9 cellular contexts compared by ENCODE assay signal in genomic region chrX:47618923-47619485, GRCh38. TPM values are rescaled to one million over a fixed set of nuclear protein-coding genes. Genes with fewer than 3 reads are reported as not detected.
A peak's percentile ranks its signal among the peaks of the same experiment; 100 is the strongest.
DNase-seq lines count a peak whose midpoint lies in the region; ATAC-seq and TF ChIP-seq lines count a peak whose summit lies in the region.
"Had no signal": no experiment of that assay in that cellular context is flagged by ENCODE, and none has a peak within 500 bp of the region (broad histone marks: within the 10 kb centered on the region; RNA-seq: fewer than 3 reads in every experiment).

No MANE protein-coding gene starts in this region.

- H3K27ac Mint-ChIP-seq in dendritic cell treated with granulocyte-macrophage colony-stimulating factor and Interleukin-4, amounts not matched to agents 40 ng/mL and 50 ng/mL, for 4 days: no peak overlapping the region

- no CpG with 5 or more reads among the region's 32 CpGs for WGBS in neuronal stem cell (ENCODE audit: extremely low coverage in 2 of 2, insufficient read length in 2 of 2, insufficient replicate concordance in 1 of 2), 2 donors

- H3K18ac ChIP-seq in neuronal stem cell (ENCODE audit: low read length): no peak overlapping the region

- no peak overlapping the region for H4K91ac ChIP-seq in neuronal stem cell (ENCODE audit: low read depth, low read length, poor library complexity)

- H2BK12ac ChIP-seq in neuronal stem cell (ENCODE audit: low read length): no peak overlapping the region

- no peak overlapping the region for H4K8ac ChIP-seq in neuronal stem cell (ENCODE audit: low read depth, low read length)

- no peaks in the 10 kb centered on the region for H3K36me3 Mint-ChIP-seq in dendritic cell treated with granulocyte-macrophage colony-stimulating factor and Interleukin-4, amounts not matched to agents 40 ng/mL and 50 ng/mL, for 4 days (ENCODE audit: low read depth)

- H3K4me1 Mint-ChIP-seq in dendritic cell treated with granulocyte-macrophage colony-stimulating factor and Interleukin-4, amounts not matched to agents 40 ng/mL and 50 ng/mL, for 4 days (ENCODE audit: low read depth): peaks cover 22% of the 10 kb centered on the region

- DNase-seq in GM06990 (ENCODE audit: extremely low read depth, insufficient read length): no peak
- no peak for DNase-seq in NT2/D1 (ENCODE audit: low read depth, low spot score)
- DNase-seq in neuronal stem cell (ENCODE audit: low spot score): no peak
- DNase-seq in NCI-H1930 (lab: John Stamatoyannopoulos, UW): no peak
- DNase-seq in NCI-H345 (lab: John Stamatoyannopoulos, UW): no peak

- H3K27me3 ChIP-seq in GM06990 (replicated peaks; ENCODE audit: control insufficient read depth, insufficient read depth, low read length): no peaks in the 10 kb centered on the region
- H3K27me3 ChIP-seq in NT2/D1 (ENCODE audit: insufficient read depth, insufficient read length): peaks cover 48% of the 10 kb centered on the region
- H3K27me3 ChIP-seq in neuronal stem cell (ENCODE audit: control insufficient read depth in 3 of 3, insufficient read depth in 3 of 3, low read depth in 1 of 3, low read length in 3 of 3): peaks cover 0 to 2% (median 0%) of the 10 kb centered on the region in 3 experiments

- peak overlapping the region; percentile 85 for H2AFZ ChIP-seq in neuronal stem cell (ENCODE audit: low read length)

- H3K4me3 ChIP-seq in GM06990 (replicated peaks; ENCODE audit: low read depth, low read length) (peak overlapping the region; percentile 56), NT2/D1 (ENCODE audit: insufficient read length, low read depth) (peak overlapping the region; percentile 44), neuronal stem cell (ENCODE audit: low read length in 2 of 2) (peak overlapping the region in 1 of 2 donors; percentile 44)

- intact Hi-C loops in dendritic cell treated with granulocyte-macrophage colony-stimulating factor and Interleukin-4, amounts not matched to agents 40 ng/mL and 50 ng/mL, for 4 days (cut with micrococcal nuclease): no loop called here

- no peaks in the 10 kb centered on the region for H3K79me1 ChIP-seq in neuronal stem cell (ENCODE audit: low read depth, low read length)

- H3K27me3 Mint-ChIP-seq in dendritic cell treated with granulocyte-macrophage colony-stimulating factor and Interleukin-4, amounts not matched to agents 40 ng/mL and 50 ng/mL, for 4 days: peaks cover 35% of the 10 kb centered on the region

- H3K9me3 ChIP-seq in NT2/D1 (ENCODE audit: insufficient read depth, low read length) (no peaks in the 10 kb centered on the region), neuronal stem cell (replicated peaks in 1 of 2; ENCODE audit: control insufficient read depth in 2 of 2, insufficient read depth in 1 of 2, low read depth in 1 of 2, low read length in 2 of 2) (no peaks in the 10 kb centered on the region)

- H3K36me3 ChIP-seq in GM06990 (ENCODE audit: control insufficient read depth, insufficient read depth, low read length): no peaks in the 10 kb centered on the region
- no peaks in the 10 kb centered on the region for H3K36me3 ChIP-seq in NT2/D1 (ENCODE audit: insufficient read depth, insufficient read length, low read length)
- no peaks in the 10 kb centered on the region for H3K36me3 ChIP-seq in neuronal stem cell (replicated peaks in 1 of 2; ENCODE audit: control insufficient read depth in 2 of 2, insufficient read depth in 2 of 2, low read length in 2 of 2)

- no peak for TF ChIP-seq CTCF in GM06990 (IDR thresholded peaks at IDR 0.05; ENCODE audit: insufficient read depth, low read length, poor library complexity, severe bottlenecking)

- H2BK120ac ChIP-seq in neuronal stem cell (ENCODE audit: low read depth, low read length): no peak overlapping the region

- no peak overlapping the region for H2BK15ac ChIP-seq in neuronal stem cell (ENCODE audit: low read length)

- no peak overlapping the region for H3K27ac ChIP-seq in neuronal stem cell (replicated peaks; ENCODE audit: low read length)

- ATAC-seq in GM21825 (IDR thresholded peaks at IDR 0.05; ENCODE audit: unreplicated experiment) (no peak), HG02970 (IDR thresholded peaks at IDR 0.05; ENCODE audit: low FRiP score, unreplicated experiment) (no peak)

- H3K4me1 ChIP-seq in NT2/D1 (ENCODE audit: insufficient read depth, insufficient read length) (peaks cover 5% of the 10 kb centered on the region), neuronal stem cell (ENCODE audit: control insufficient read depth in 2 of 2, insufficient read depth in 1 of 2, low read depth in 1 of 2, low read length in 2 of 2) (peaks cover 2 to 3% of the 10 kb centered on the region in 2 donors)

- H3K9me3 Mint-ChIP-seq in dendritic cell treated with granulocyte-macrophage colony-stimulating factor and Interleukin-4, amounts not matched to agents 40 ng/mL and 50 ng/mL, for 4 days: no peaks in the 10 kb centered on the region

- H2AK5ac ChIP-seq in neuronal stem cell (ENCODE audit: low read depth, low read length): no peak overlapping the region

- no peak overlapping the region for H3K9ac ChIP-seq in NT2/D1 (ENCODE audit: insufficient read length, low read depth)
- no peak overlapping the region for H3K9ac ChIP-seq in neuronal stem cell (ENCODE audit: low read depth, low read length, poor library complexity)

- H3K23ac ChIP-seq in neuronal stem cell (ENCODE audit: low read depth, low read length, poor library complexity): no peak overlapping the region

- no peak overlapping the region for H3K14ac ChIP-seq in neuronal stem cell (ENCODE audit: low read length)

- no peak overlapping the region for H3K4ac ChIP-seq in neuronal stem cell (ENCODE audit: low read length)

- H3K4me3 Mint-ChIP-seq in dendritic cell treated with granulocyte-macrophage colony-stimulating factor and Interleukin-4, amounts not matched to agents 40 ng/mL and 50 ng/mL, for 4 days: peak overlapping the region; percentile 60

- no peak overlapping the region for H2BK5ac ChIP-seq in neuronal stem cell (ENCODE audit: low read length)

- peak overlapping the region; percentile 57 for H3K4me2 ChIP-seq in neuronal stem cell (ENCODE audit: insufficient read depth, low read length, poor library complexity, severe bottlenecking)

RNA-seq across cellular contexts. Expression of gene SYN1, which starts 0.7 kb away (rescaled TPM):
- 3.6 TPM for polyA plus RNA-seq in neuronal stem cell (2013, experiment 1 of 2)
- polyA plus RNA-seq in neuronal stem cell (2013, experiment 2 of 2): 4.0 TPM
- polyA plus RNA-seq: endothelial cell of umbilical vein had no signal

RNA-seq across cellular contexts. Expression of gene CFP, which starts 10.7 kb away (rescaled TPM):
- polyA plus RNA-seq in neuronal stem cell (2013, experiment 1 of 2): 0.25 TPM
- polyA plus RNA-seq in neuronal stem cell (2013, experiment 2 of 2): 0.24 TPM

RNA-seq across cellular contexts. Expression of gene ELK1, which starts 31.4 kb away (rescaled TPM):
- polyA plus RNA-seq in neuronal stem cell (2013, experiment 1 of 2): 28.0 TPM
- polyA plus RNA-seq in neuronal stem cell (2013, experiment 2 of 2): 28.5 TPM

RNA-seq across cellular contexts. Expression of gene TIMP1, which starts 36.8 kb away (rescaled TPM):
- polyA plus RNA-seq in neuronal stem cell (2013, experiment 1 of 2): 75.3 TPM
- polyA plus RNA-seq in neuronal stem cell (2013, experiment 2 of 2): 72.6 TPM

RNA-seq across cellular contexts. Expression of gene UXT, which starts 40.0 kb away (rescaled TPM):
- polyA plus RNA-seq in neuronal stem cell (2013, experiment 1 of 2): 125 TPM
- polyA plus RNA-seq in neuronal stem cell (2013, experiment 2 of 2): 121 TPM
